26 cellular contexts compared by ENCODE assay signal in the genomic region with DNA sequence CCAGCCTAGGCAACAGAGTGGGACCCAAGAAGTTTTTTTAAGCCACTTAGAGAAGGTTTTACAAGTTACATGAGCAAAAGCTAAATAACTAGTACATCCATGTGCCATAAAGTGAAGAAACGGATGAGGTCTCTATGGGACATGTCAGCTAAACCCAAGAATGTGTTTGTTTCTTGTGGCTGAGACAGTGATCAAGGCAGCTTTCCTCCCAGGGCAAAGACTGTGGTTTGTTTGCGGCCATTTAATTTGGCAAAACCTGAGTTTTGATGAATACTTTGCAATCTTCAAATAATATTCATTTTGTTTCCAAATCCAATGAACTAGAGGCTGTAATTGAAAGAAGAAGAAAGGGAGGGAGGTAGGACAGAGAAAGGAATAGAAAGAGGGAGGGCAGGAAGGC. TPM values are rescaled to one million over a fixed set of nuclear protein-coding genes. Genes with fewer than 3 reads are reported as not detected.
"Had no signal": no experiment of that assay in that cellular context is flagged by ENCODE, and none has a peak within 500 bp of the region (broad histone marks: within the 10 kb centered on the region; RNA-seq: fewer than 3 reads in every experiment).

No MANE protein-coding gene starts in this region.

- H2AFZ ChIP-seq: hepatocyte, parathyroid adenoma had no signal

- FAIRE-seq: colon, kidney had no signal

- H3K36me3 Mint-ChIP-seq: WTC11 had no signal

- H3K27me3 Mint-ChIP-seq: activated naive CD4-positive, alpha-beta T cell treated with anti-CD3 and anti-CD28 coated beads, Interleukin-2, amount 50 U/mL, for 24 hours; activated naive CD8-positive, alpha-beta T cell treated with anti-CD3 and anti-CD28 coated beads, Interleukin-2, amount 50 U/mL, for 24 hours had no signal

- H3K9ac ChIP-seq: parathyroid adenoma had no signal

- H3K36me3 ChIP-seq: uterus had no signal

- H3K79me2 ChIP-seq: hepatocyte, parathyroid adenoma had no signal

- H3K4me3 Mint-ChIP-seq: activated naive CD4-positive, alpha-beta T cell treated with anti-CD3 and anti-CD28 coated beads, Interleukin-2, amount 50 U/mL, for 24 hours; activated naive CD8-positive, alpha-beta T cell treated with anti-CD3 and anti-CD28 coated beads, Interleukin-2, amount 50 U/mL, for 24 hours; activated T-helper 1 cell treated with anti-CD3 and anti-CD28 coated beads, Interleukin-12 subunit alpha, Interleukin-12 subunit beta, Interleukin-2, Interleukin-4 antibody, amounts not matched to agents 30 ng/mL and 10 ng/mL and 1 ng/mL, durations not matched to agents 14 hours and 24 hours and 36 hours; WTC11 had no signal

- H3K27me3 ChIP-seq: gastroesophageal sphincter, hepatocyte, suprapubic skin, uterus had no signal

- ATAC-seq: activated naive CD8-positive, alpha-beta T cell treated with anti-CD3 and anti-CD28 coated beads, Interleukin-2, amount 50 U/mL, for 24 hours; gastroesophageal sphincter; left colon; psoas muscle; WTC11 had no signal

- H3K4me2 ChIP-seq: hepatocyte, smooth muscle cell had no signal

- H3K27ac ChIP-seq: gastroesophageal sphincter, hepatocyte, parathyroid adenoma, psoas muscle, suprapubic skin, uterus had no signal

- H3K4me1 ChIP-seq: uterus had no signal

- H3K4me1 Mint-ChIP-seq: activated naive CD4-positive, alpha-beta T cell treated with anti-CD3 and anti-CD28 coated beads, Interleukin-2, amount 50 U/mL, for 24 hours; activated naive CD8-positive, alpha-beta T cell treated with anti-CD3 and anti-CD28 coated beads, Interleukin-2, amount 50 U/mL, for 24 hours had no signal

- H3K4me3 ChIP-seq: gastroesophageal sphincter, hepatocyte, psoas muscle, smooth muscle cell, suprapubic skin, uterus had no signal

- H3K9me3 Mint-ChIP-seq: activated naive CD4-positive, alpha-beta T cell treated with anti-CD3 and anti-CD28 coated beads, Interleukin-2, amount 50 U/mL, for 24 hours; activated naive CD8-positive, alpha-beta T cell treated with anti-CD3 and anti-CD28 coated beads, Interleukin-2, amount 50 U/mL, for 24 hours; activated T-helper 1 cell treated with anti-CD3 and anti-CD28 coated beads, Interleukin-12 subunit alpha, Interleukin-12 subunit beta, Interleukin-2, Interleukin-4 antibody, amounts not matched to agents 30 ng/mL and 10 ng/mL and 1 ng/mL, durations not matched to agents 14 hours and 24 hours and 36 hours; WTC11 had no signal

- H3K9me3 ChIP-seq: gastroesophageal sphincter, psoas muscle, suprapubic skin, uterus had no signal

- H3K27ac Mint-ChIP-seq: activated naive CD4-positive, alpha-beta T cell treated with anti-CD3 and anti-CD28 coated beads, Interleukin-2, amount 50 U/mL, for 24 hours; activated naive CD8-positive, alpha-beta T cell treated with anti-CD3 and anti-CD28 coated beads, Interleukin-2, amount 50 U/mL, for 24 hours; activated T-helper 1 cell treated with anti-CD3 and anti-CD28 coated beads, Interleukin-12 subunit alpha, Interleukin-12 subunit beta, Interleukin-2, Interleukin-4 antibody, amounts not matched to agents 30 ng/mL and 10 ng/mL and 1 ng/mL, durations not matched to agents 14 hours and 24 hours and 36 hours; WTC11 had no signal

- DNase-seq: activated CD4-positive, alpha-beta T cell treated with anti-CD3 and anti-CD28 coated beads for 1 hour; activated CD4-positive, alpha-beta T cell treated with anti-CD3 and anti-CD28 coated beads, Interleukin-2, amount 50 U/mL, for 1 hour; activated gamma-delta T cell; activated naive CD8-positive, alpha-beta T cell treated with anti-CD3 and anti-CD28 coated beads, Interleukin-2, amount 50 U/mL, for 24 hours; activated T-cell treated with anti-CD3 and anti-CD28 coated beads for 4 hours; effector CD8-positive, alpha-beta T cell; left colon; mammary epithelial cell; nucleus accumbens; psoas muscle; stimulated activated CD4-positive, alpha-beta T cell treated with anti-CD3 and anti-CD28 coated beads, Interleukin-1b, Interleukin-23, amount 100 ng/mL, for 48 hours; stimulated activated naive CD4-positive, alpha-beta T cell; T-helper 2 cell; trophoblast cell; uterus had no signal

RNA-seq across cellular contexts. Expression of a gene that starts 44.9 kb away (rescaled TPM):
- total RNA-seq: WTC11 had no signal
- polyA plus RNA-seq: neural cell had no signal
